1 cellular context compared by ENCODE assay signal in genomic region chr1:26697978-26698849, GRCh38.
TF ChIP-seq lines count a peak whose summit lies in the region.

No MANE protein-coding gene starts in this region.

TF ChIP-seq in K562, 482 proteins besides CTCF, POLR2A, EP300 and RAD21 (continued from another document and continues in another):
- TF ChIP-seq, protein P1, sequence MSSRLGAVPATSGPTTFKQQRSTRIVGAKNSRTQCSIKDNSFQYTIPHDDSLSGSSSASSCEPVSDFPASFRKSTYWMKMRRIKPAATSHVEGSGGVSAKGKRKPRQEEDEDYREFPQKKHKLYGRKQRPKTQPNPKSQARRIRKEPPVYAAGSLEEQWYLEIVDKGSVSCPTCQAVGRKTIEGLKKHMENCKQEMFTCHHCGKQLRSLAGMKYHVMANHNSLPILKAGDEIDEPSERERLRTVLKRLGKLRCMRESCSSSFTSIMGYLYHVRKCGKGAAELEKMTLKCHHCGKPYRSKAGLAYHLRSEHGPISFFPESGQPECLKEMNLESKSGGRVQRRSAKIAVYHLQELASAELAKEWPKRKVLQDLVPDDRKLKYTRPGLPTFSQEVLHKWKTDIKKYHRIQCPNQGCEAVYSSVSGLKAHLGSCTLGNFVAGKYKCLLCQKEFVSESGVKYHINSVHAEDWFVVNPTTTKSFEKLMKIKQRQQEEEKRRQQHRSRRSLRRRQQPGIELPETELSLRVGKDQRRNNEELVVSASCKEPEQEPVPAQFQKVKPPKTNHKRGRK (tag; IDR thresholded peaks at IDR 0.05) = no peak
- TF ChIP-seq IRF2 (CRISPR knock-in tag; IDR thresholded peaks at IDR 0.05) (no peak), SAFB2 (IDR thresholded peaks at IDR 0.05; ENCODE audit: borderline replicate concordance, low read depth, low read length, severe bottlenecking) (no peak), CREBBP (IDR thresholded peaks at IDR 0.05; ENCODE audit: low read depth, low read length) (no peak), ETV1 (tag; conservative IDR thresholded peaks at IDR 0.05; ENCODE audit: low read depth) (no peak), HSF4 (CRISPR knock-in tag; IDR thresholded peaks at IDR 0.05; ENCODE audit: borderline replicate concordance) (no peak), ATF7 (IDR thresholded peaks at IDR 0.05) (peak; percentile 99), ZNF695 (CRISPR knock-in tag; IDR thresholded peaks at IDR 0.05) (no peak), CBX2 (IDR thresholded peaks at IDR 0.05; ENCODE audit: insufficient read depth, low read length, poor library complexity, severe bottlenecking) (no peak), ZNF143 (CRISPR knock-in tag; IDR thresholded peaks at IDR 0.05) (no peak; the same call in 1 of the 2 replicates), RFX1 (IDR thresholded peaks at IDR 0.05) (no peak), ZNF197 (CRISPR knock-in tag; IDR thresholded peaks at IDR 0.05; ENCODE audit: low read depth) (0 out of 2 replicates have a peak, but pooled peaks have one; percentile 13), TCFL5 (CRISPR knock-in tag; conservative IDR thresholded peaks at IDR 0.05) (no peak), CREM (IDR thresholded peaks at IDR 0.05; ENCODE audit: low read depth) (peak; percentile 93), KLF1 (tag; IDR thresholded peaks at IDR 0.05) (no peak), SMARCE1 (IDR thresholded peaks at IDR 0.05) (peak; percentile 80), NR2C1 (IDR thresholded peaks at IDR 0.05) (peak; percentile 55; the same call in 1 of the 2 replicates), NR2C1 (tag; IDR thresholded peaks at IDR 0.05) (peak; percentile 63; the same call in 1 of the 2 replicates), MEF2D (tag; conservative IDR thresholded peaks at IDR 0.05; ENCODE audit: low read depth) (no peak), E2F3 (CRISPR knock-in tag; IDR thresholded peaks at IDR 0.05) (peak; percentile 45; the same call in 1 of the 2 replicates), KLF13 (tag; IDR thresholded peaks at IDR 0.05; ENCODE audit: borderline replicate concordance, low read depth) (peak; percentile 43; the same call in 1 of the 2 replicates), TOE1 (IDR thresholded peaks at IDR 0.05; ENCODE audit: borderline replicate concordance) (peak; percentile 43), TOE1 (CRISPR knock-in tag; IDR thresholded peaks at IDR 0.05; ENCODE audit: borderline replicate concordance, low read depth) (no peak), CBX5 (IDR thresholded peaks at IDR 0.05; ENCODE audit: borderline replicate concordance, low read depth) (no peak), IFI16 (CRISPR knock-in tag; IDR thresholded peaks at IDR 0.05) (no peak), PML (IDR thresholded peaks at IDR 0.05; ENCODE audit: low read length) (peak; percentile 67; the same call in 1 of the 2 replicates), HMGXB4 (CRISPR knock-in tag; IDR thresholded peaks at IDR 0.05) (no peak), ZNF551 (CRISPR knock-in tag; IDR thresholded peaks at IDR 0.05) (no peak), TBP (optimal IDR thresholded peaks at IDR 0.05; ENCODE audit: low read depth, low read length) (peak; percentile 79), BRD9 (IDR thresholded peaks at IDR 0.05; ENCODE audit: low read depth, partially characterized antibody) (peak; percentile 35), NFRKB (IDR thresholded peaks at IDR 0.05; ENCODE audit: low read depth) (peak; percentile 68; the same call in 1 of the 2 replicates), ZFP30 (CRISPR knock-in tag; IDR thresholded peaks at IDR 0.05; ENCODE audit: borderline replicate concordance) (no peak), TCF3 (CRISPR knock-in tag; IDR thresholded peaks at IDR 0.05) (peak; percentile 55), ZNF589 (CRISPR knock-in tag; IDR thresholded peaks at IDR 0.05; ENCODE audit: low read depth) (peak; percentile 89; the same call in 1 of the 2 replicates), ZNF717 (CRISPR knock-in tag; IDR thresholded peaks at IDR 0.05) (no peak), CEBPB (tag; IDR thresholded peaks at IDR 0.05) (peak; percentile 56), ZNF274 (IDR thresholded peaks at IDR 0.05; ENCODE audit: borderline replicate concordance, low read depth, low read length) (no peak), CBX8 (IDR thresholded peaks at IDR 0.05; ENCODE audit: borderline replicate concordance, extremely low read depth, low read depth, low read length, poor library complexity, severe bottlenecking) (no peak), FOS (IDR thresholded peaks at IDR 0.05; ENCODE audit: extremely low read depth, insufficient read length) (peak; percentile 50), NFIX (CRISPR knock-in tag; IDR thresholded peaks at IDR 0.05; ENCODE audit: low read depth) (no peak), DPF2 (IDR thresholded peaks at IDR 0.05) (peak; percentile 93), ZFP36 (IDR thresholded peaks at IDR 0.05; ENCODE audit: low read depth, low read length, partially characterized antibody) (no peak), ZNF316 (IDR thresholded peaks at IDR 0.05) (no peak), MED1 (CRISPR knock-in tag; IDR thresholded peaks at IDR 0.05; ENCODE audit: borderline replicate concordance) (no peak), GABPB1 (CRISPR knock-in tag; IDR thresholded peaks at IDR 0.05) (peak; percentile 57), SMARCA4 (IDR thresholded peaks at IDR 0.05) (peak; percentile 91), ZC3H4 (CRISPR knock-in tag; IDR thresholded peaks at IDR 0.05; ENCODE audit: borderline replicate concordance) (peak; percentile 89; the same call in 1 of the 2 replicates), ZC3H11A (IDR thresholded peaks at IDR 0.05; ENCODE audit: low read depth, low read length) (0 out of 2 replicates have a peak, but pooled peaks have one; percentile 62), ZBTB7A (IDR thresholded peaks at IDR 0.05; ENCODE audit: borderline replicate concordance, control insufficient read depth, low read depth, low read length) (0 out of 2 replicates have a peak, but pooled peaks have one; percentile 34), ZBTB43 (CRISPR knock-in tag; IDR thresholded peaks at IDR 0.05) (peak; percentile 28; the same call in 1 of the 2 replicates), FOXA3 (CRISPR knock-in tag; conservative IDR thresholded peaks at IDR 0.05 in 1 of 2, IDR thresholded peaks at IDR 0.05 in 1 of 2) (peak in 1 of 2 experiments; percentile 83; a peak in 1 of 4 replicates)
- TF ChIP-seq, protein P2, sequence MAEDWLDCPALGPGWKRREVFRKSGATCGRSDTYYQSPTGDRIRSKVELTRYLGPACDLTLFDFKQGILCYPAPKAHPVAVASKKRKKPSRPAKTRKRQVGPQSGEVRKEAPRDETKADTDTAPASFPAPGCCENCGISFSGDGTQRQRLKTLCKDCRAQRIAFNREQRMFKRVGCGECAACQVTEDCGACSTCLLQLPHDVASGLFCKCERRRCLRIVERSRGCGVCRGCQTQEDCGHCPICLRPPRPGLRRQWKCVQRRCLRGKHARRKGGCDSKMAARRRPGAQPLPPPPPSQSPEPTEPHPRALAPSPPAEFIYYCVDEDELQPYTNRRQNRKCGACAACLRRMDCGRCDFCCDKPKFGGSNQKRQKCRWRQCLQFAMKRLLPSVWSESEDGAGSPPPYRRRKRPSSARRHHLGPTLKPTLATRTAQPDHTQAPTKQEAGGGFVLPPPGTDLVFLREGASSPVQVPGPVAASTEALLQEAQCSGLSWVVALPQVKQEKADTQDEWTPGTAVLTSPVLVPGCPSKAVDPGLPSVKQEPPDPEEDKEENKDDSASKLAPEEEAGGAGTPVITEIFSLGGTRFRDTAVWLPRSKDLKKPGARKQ (CRISPR knock-in tag; IDR thresholded peaks at IDR 0.05) = no peak
- TF ChIP-seq, protein P3, sequence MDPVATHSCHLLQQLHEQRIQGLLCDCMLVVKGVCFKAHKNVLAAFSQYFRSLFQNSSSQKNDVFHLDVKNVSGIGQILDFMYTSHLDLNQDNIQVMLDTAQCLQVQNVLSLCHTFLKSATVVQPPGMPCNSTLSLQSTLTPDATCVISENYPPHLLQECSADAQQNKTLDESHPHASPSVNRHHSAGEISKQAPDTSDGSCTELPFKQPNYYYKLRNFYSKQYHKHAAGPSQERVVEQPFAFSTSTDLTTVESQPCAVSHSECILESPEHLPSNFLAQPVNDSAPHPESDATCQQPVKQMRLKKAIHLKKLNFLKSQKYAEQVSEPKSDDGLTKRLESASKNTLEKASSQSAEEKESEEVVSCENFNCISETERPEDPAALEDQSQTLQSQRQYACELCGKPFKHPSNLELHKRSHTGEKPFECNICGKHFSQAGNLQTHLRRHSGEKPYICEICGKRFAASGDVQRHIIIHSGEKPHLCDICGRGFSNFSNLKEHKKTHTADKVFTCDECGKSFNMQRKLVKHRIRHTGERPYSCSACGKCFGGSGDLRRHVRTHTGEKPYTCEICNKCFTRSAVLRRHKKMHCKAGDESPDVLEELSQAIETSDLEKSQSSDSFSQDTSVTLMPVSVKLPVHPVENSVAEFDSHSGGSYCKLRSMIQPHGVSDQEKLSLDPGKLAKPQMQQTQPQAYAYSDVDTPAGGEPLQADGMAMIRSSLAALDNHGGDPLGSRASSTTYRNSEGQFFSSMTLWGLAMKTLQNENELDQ (CRISPR knock-in tag; IDR thresholded peaks at IDR 0.05; ENCODE audit: borderline replicate concordance) = peak; percentile 68; the same call in 1 of the 2 replicates
- TF ChIP-seq, protein P4, sequence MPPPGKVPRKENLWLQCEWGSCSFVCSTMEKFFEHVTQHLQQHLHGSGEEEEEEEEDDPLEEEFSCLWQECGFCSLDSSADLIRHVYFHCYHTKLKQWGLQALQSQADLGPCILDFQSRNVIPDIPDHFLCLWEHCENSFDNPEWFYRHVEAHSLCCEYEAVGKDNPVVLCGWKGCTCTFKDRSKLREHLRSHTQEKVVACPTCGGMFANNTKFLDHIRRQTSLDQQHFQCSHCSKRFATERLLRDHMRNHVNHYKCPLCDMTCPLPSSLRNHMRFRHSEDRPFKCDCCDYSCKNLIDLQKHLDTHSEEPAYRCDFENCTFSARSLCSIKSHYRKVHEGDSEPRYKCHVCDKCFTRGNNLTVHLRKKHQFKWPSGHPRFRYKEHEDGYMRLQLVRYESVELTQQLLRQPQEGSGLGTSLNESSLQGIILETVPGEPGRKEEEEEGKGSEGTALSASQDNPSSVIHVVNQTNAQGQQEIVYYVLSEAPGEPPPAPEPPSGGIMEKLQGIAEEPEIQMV (tag; conservative IDR thresholded peaks at IDR 0.05; ENCODE audit: low read depth) = no peak
- TF ChIP-seq, protein P5, sequence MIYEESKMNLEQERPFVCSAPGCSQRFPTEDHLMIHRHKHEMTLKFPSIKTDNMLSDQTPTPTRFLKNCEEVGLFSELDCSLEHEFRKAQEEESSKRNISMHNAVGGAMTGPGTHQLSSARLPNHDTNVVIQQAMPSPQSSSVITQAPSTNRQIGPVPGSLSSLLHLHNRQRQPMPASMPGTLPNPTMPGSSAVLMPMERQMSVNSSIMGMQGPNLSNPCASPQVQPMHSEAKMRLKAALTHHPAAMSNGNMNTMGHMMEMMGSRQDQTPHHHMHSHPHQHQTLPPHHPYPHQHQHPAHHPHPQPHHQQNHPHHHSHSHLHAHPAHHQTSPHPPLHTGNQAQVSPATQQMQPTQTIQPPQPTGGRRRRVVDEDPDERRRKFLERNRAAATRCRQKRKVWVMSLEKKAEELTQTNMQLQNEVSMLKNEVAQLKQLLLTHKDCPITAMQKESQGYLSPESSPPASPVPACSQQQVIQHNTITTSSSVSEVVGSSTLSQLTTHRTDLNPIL (CRISPR knock-in tag; IDR thresholded peaks at IDR 0.05) = no peak
- TF ChIP-seq, protein P6, sequence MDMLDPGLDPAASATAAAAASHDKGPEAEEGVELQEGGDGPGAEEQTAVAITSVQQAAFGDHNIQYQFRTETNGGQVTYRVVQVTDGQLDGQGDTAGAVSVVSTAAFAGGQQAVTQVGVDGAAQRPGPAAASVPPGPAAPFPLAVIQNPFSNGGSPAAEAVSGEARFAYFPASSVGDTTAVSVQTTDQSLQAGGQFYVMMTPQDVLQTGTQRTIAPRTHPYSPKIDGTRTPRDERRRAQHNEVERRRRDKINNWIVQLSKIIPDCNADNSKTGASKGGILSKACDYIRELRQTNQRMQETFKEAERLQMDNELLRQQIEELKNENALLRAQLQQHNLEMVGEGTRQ (CRISPR knock-in tag; IDR thresholded peaks at IDR 0.05) = no peak
- TF ChIP-seq, protein P7, sequence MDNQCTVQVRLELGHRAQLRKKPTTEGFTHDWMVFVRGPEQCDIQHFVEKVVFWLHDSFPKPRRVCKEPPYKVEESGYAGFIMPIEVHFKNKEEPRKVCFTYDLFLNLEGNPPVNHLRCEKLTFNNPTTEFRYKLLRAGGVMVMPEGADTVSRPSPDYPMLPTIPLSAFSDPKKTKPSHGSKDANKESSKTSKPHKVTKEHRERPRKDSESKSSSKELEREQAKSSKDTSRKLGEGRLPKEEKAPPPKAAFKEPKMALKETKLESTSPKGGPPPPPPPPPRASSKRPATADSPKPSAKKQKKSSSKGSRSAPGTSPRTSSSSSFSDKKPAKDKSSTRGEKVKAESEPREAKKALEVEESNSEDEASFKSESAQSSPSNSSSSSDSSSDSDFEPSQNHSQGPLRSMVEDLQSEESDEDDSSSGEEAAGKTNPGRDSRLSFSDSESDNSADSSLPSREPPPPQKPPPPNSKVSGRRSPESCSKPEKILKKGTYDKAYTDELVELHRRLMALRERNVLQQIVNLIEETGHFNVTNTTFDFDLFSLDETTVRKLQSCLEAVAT (IDR thresholded peaks at IDR 0.05) = peak; percentile 70 to 86
- TF ChIP-seq, protein P8, sequence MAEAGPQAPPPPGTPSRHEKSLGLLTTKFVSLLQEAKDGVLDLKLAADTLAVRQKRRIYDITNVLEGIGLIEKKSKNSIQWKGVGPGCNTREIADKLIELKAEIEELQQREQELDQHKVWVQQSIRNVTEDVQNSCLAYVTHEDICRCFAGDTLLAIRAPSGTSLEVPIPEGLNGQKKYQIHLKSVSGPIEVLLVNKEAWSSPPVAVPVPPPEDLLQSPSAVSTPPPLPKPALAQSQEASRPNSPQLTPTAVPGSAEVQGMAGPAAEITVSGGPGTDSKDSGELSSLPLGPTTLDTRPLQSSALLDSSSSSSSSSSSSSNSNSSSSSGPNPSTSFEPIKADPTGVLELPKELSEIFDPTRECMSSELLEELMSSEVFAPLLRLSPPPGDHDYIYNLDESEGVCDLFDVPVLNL (CRISPR knock-in tag; IDR thresholded peaks at IDR 0.05; ENCODE audit: low read depth) = no peak
